In genomic region chr18:49878567-49878966, GRCh38 we compare ENCODE assay signal across 16 cellular contexts.
DNase-seq lines count a peak whose midpoint lies in the region; FAIRE-seq and TF ChIP-seq lines count a peak whose summit lies in the region.
"Had no signal": no experiment of that assay in that cellular context is flagged by ENCODE, and none has a peak within 500 bp of the region (broad histone marks: within the 10 kb centered on the region; RNA-seq: fewer than 3 reads in every experiment).

No MANE protein-coding gene starts in this region.

- DNase-seq in G401 (ENCODE audit: low spot score) (peak; percentile 52), NCI-H226 (peak; percentile 85), endothelial cell of umbilical vein (ENCODE audit: low read depth, low spot score) (no peak), non-pigmented ciliary epithelial cell (ENCODE audit: low read depth) (peak; percentile 42), T1000 (lab: John Stamatoyannopoulos, UW) (no peak), cortex of kidney (lab: John Stamatoyannopoulos, UW) (no peak), MG63 (no peak)
- DNase-seq: activated CD4-positive, alpha-beta memory T cell treated with anti-CD3 and anti-CD28 coated beads, Interleukin-2, amount 10 ng/mL, durations not matched to agents 7 days and 5 days; amniotic stem cell; glutamatergic neuron; midbrain; NCI-H2107; NCI-H748 treated with DMSO at 0.1 percent for 48 hours; stimulated activated CD4-positive, alpha-beta T cell treated with anti-CD3 and anti-CD28 coated beads, Interleukin-4, amount 100 ng/mL, for 1 hour; WERI-Rb-1 had no signal

- H3K79me2 ChIP-seq in endothelial cell of umbilical vein (ENCODE audit: control insufficient read depth, insufficient read depth, low read length) = no peaks in the 10 kb centered on the region

- H3K4me3 ChIP-seq in endothelial cell of umbilical vein (replicated peaks in 1 of 3; ENCODE audit: insufficient read depth in 1 of 3, low read depth in 1 of 3, low read length in 3 of 3) (no peak overlapping the region), MG63 (no peak overlapping the region)
- H3K4me3 ChIP-seq: HAP-1 had no signal

- in situ Hi-C loops in G401 (cut with HindIII; ENCODE audit: low sequenced_read_pairs) = no loop called here

- H2AFZ ChIP-seq in endothelial cell of umbilical vein (ENCODE audit: low read depth, low read length) = no peak overlapping the region

- no peaks in the 10 kb centered on the region for H4K20me1 ChIP-seq in endothelial cell of umbilical vein (replicated peaks; ENCODE audit: control insufficient read depth, extremely low read depth, insufficient read depth, low read length)

- no peak for TF ChIP-seq POLR2A in endothelial cell of umbilical vein (IDR thresholded peaks at IDR 0.05; ENCODE audit: low read depth, low read length)

- POLR2A ChIA-PET in endothelial cell of umbilical vein (lab: Charles Lee) = no interaction called here

- intact Hi-C loops in endothelial cell of umbilical vein (cut with micrococcal nuclease) = no loop called here

- no peaks in the 10 kb centered on the region for H3K9me1 ChIP-seq in endothelial cell of umbilical vein (replicated peaks; ENCODE audit: control insufficient read depth, extremely low read depth, insufficient read depth, low read length)

- BruUV-seq in endothelial cell of umbilical vein (replicated peaks; lab: Mats Ljungman, UMichigan) = no TSS peak

- dilution Hi-C loops in endothelial cell of umbilical vein (cut with MboI; ENCODE audit: extremely low pct_ligation_motif_present, low sequenced_read_pairs) = no loop called here

- TF ChIP-seq CTCF in endothelial cell of umbilical vein (IDR thresholded peaks at IDR 0.05; ENCODE audit: extremely low read depth in 1 of 2, insufficient read depth in 1 of 2, low read depth in 1 of 2, low read length in 2 of 2) = no peak

- peaks cover 4% of the 10 kb centered on the region for H3K4me1 ChIP-seq in endothelial cell of umbilical vein (ENCODE audit: control insufficient read depth, extremely low read depth, insufficient read depth, low read length)
- H3K4me1 ChIP-seq: HAP-1 had no signal

- no peak overlapping the region for H3K9ac ChIP-seq in endothelial cell of umbilical vein (replicated peaks; ENCODE audit: extremely low read depth, insufficient read depth, low read length)

- CTCF ChIA-PET in endothelial cell of umbilical vein (lab: Charles Lee) = no interaction called here

- no peak overlapping the region for H3K4me2 ChIP-seq in endothelial cell of umbilical vein (ENCODE audit: insufficient read depth, low read length)

- no peaks in the 10 kb centered on the region for H3K9me3 ChIP-seq in endothelial cell of umbilical vein (replicated peaks; ENCODE audit: control insufficient read depth, insufficient read depth, low read length)
- no peaks in the 10 kb centered on the region for H3K9me3 ChIP-seq in MG63
- H3K9me3 ChIP-seq: HAP-1 had no signal

- H3K27me3 ChIP-seq in endothelial cell of umbilical vein (ENCODE audit: control insufficient read depth in 2 of 2, insufficient read depth in 2 of 2, low read length in 2 of 2) (peaks cover 9 to 11% of the 10 kb centered on the region in 2 experiments), MG63 (no peaks in the 10 kb centered on the region)

- FAIRE-seq in endothelial cell of umbilical vein (lab: Jason Lieb, UNC) = no peak

- H3K27ac ChIP-seq in endothelial cell of umbilical vein (ENCODE audit: insufficient read depth, low read depth, low read length) = no peak overlapping the region
- H3K27ac ChIP-seq: WERI-Rb-1 had no signal

- H3K36me3 ChIP-seq in endothelial cell of umbilical vein (ENCODE audit: control insufficient read depth in 2 of 2, extremely low read depth in 1 of 2, insufficient read depth in 2 of 2, low read length in 2 of 2) (no peaks in the 10 kb centered on the region), MG63 (no peaks in the 10 kb centered on the region)
- H3K36me3 ChIP-seq: HAP-1, WERI-Rb-1 had no signal

TF ChIP-seq in endothelial cell of umbilical vein, 7 proteins besides CTCF, POLR2A, EP300 and RAD21:
- peak; percentile 75 for TF ChIP-seq GATA2 (IDR thresholded peaks at IDR 0.05; ENCODE audit: insufficient read depth, insufficient read length, low read depth, low read length)
- no peak for TF ChIP-seq EZH2 (IDR thresholded peaks at IDR 0.05; ENCODE audit: borderline replicate concordance, low read depth, low read length, severe bottlenecking)
- TF ChIP-seq FOS (IDR thresholded peaks at IDR 0.05; ENCODE audit: borderline replicate concordance, insufficient read depth, low read length) = peak; percentile 89

Comparison
In these comparisons a context has a peak if more than half of its experiments do, and no peak if none do; other contexts are left out.
1. DNase-seq: peak in G401 (single experiment), NCI-H226 (single experiment) and non-pigmented ciliary epithelial cell (single experiment); none in endothelial cell of umbilical vein (single experiment), T1000 (single experiment), cortex of kidney (single experiment) and MG63 (single experiment).